1 cellular context compared by ENCODE assay signal in the genomic region with DNA sequence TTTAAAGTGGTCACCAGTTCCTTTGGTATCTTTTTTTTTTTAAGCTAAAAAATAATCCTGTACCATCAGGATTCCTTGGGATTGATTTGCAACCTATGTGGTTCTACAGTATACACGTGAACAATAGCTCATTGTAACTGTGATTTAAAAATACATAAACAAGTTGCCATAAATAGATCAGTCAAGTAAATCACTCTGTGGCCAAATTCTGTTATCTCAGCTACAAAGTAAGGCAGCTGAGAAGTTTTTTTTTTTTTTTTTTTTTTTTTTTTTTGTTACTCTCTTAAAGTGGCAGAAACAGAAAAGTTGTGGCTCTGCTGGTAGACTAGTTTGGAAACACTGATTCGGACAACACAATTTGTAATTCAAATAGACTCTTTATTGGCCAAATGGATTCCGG.
TF ChIP-seq lines count a peak whose summit lies in the region.

No MANE protein-coding gene starts in this region.

TF ChIP-seq in HEK293, 187 proteins besides CTCF, POLR2A, EP300 and RAD21 (continued from another document):
- TF ChIP-seq ZBTB17 (tag by site-specific recombination; IDR thresholded peaks at IDR 0.05) = no peak
- TF ChIP-seq KLF17 (tag by site-specific recombination; IDR thresholded peaks at IDR 0.05) = no peak
- peak; percentile 49 for TF ChIP-seq SETDB1 (IDR thresholded peaks at IDR 0.05; ENCODE audit: insufficient read length, low read length)
